In genomic region chr2:135773917-135774316, GRCh38 we compare ENCODE assay signal across 17 cellular contexts. TPM values are rescaled to one million over a fixed set of nuclear protein-coding genes. Genes with fewer than 3 reads are reported as not detected.
A peak's percentile ranks its signal among the peaks of the same experiment; 100 is the strongest.
DNase-seq lines count a peak whose midpoint lies in the region; ATAC-seq, FAIRE-seq and TF ChIP-seq lines count a peak whose summit lies in the region.
"Had no signal": no experiment of that assay in that cellular context is flagged by ENCODE, and none has a peak within 500 bp of the region (broad histone marks: within the 10 kb centered on the region; RNA-seq: fewer than 3 reads in every experiment).

No MANE protein-coding gene starts in this region.

- no peaks in the 10 kb centered on the region for H3K79me2 ChIP-seq in HepG2 (ENCODE audit: insufficient read depth, low read length)

- H3K9me3 ChIP-seq in HepG2 (ENCODE audit: low read length) (no peaks in the 10 kb centered on the region), right lobe of liver (no peaks in the 10 kb centered on the region)

- TF ChIP-seq EP300 in HepG2 (IDR thresholded peaks at IDR 0.05; ENCODE audit: low read depth in 2 of 2, low read length in 2 of 2) (no peak), HepG2 (CRISPR knock-in tag; IDR thresholded peaks at IDR 0.05; ENCODE audit: borderline replicate concordance) (no peak)

- TF ChIP-seq POLR2A in HepG2 (IDR thresholded peaks at IDR 0.05; ENCODE audit: insufficient read depth in 1 of 2, low read depth in 2 of 2, low read length in 2 of 2), result no peak
- no peak for TF ChIP-seq POLR2A in right lobe of liver (IDR thresholded peaks at IDR 0.05)

- in situ Hi-C loops in HepG2 (cut with HindIII; ENCODE audit: extremely low pct_ligation_motif_present, low pct_unique_long_range_greater_than_20kb) (no loop called here), ACHN (cut with HindIII; ENCODE audit: low pct_ligation_motif_present, low pct_unique_long_range_greater_than_20kb, low sequenced_read_pairs) (no loop called here)

- H3K4me2 ChIP-seq in HepG2 (ENCODE audit: low read depth, low read length), result no peak overlapping the region

- DNase-seq in HepG2 (ENCODE audit: low spot score) (no peak), right lobe of liver (no peak), RWPE1 (ENCODE audit: low spot score) (peak; percentile 37), epithelial cell of esophagus (ENCODE audit: low read depth) (peak; percentile 46), superior temporal gyrus (ENCODE audit: extremely low spot score) (no peak), endothelial cell (ENCODE audit: low spot score) (no peak), ACHN (no peak)
- DNase-seq: activated CD8-positive, alpha-beta memory T cell treated with anti-CD3 and anti-CD28 coated beads, Interleukin-2, amount 10 ng/mL, durations not matched to agents 7 days and 5 days; effector memory CD4-positive, alpha-beta T cell; left cardiac atrium; NCI-H187; NCI-H526 treated with DMSO at 0.1 percent for 48 hours; SJCRH30; stimulated activated CD4-positive, alpha-beta T cell treated with anti-CD3 and anti-CD28 coated beads, Interleukin-1b, Interleukin-23, amount 100 ng/mL, for 48 hours had no signal

- no peaks in the 10 kb centered on the region for H4K20me1 ChIP-seq in HepG2 (ENCODE audit: insufficient read depth, low read length)

- intact Hi-C loops in HepG2 (cut with micrococcal nuclease; ENCODE audit: unreplicated experiment), result no loop called here
- intact Hi-C loops in right lobe of liver (cut with DNase I), result no loop called here

- no peak overlapping the region for H3K27ac Mint-ChIP-seq in endothelial cell (ENCODE audit: unreplicated experiment)
- H3K27ac Mint-ChIP-seq: type B pancreatic cell had no signal

- no peaks in the 10 kb centered on the region for H3K4me1 Mint-ChIP-seq in endothelial cell (ENCODE audit: unreplicated experiment)

- H3K27me3 Mint-ChIP-seq in endothelial cell (ENCODE audit: unreplicated experiment), result no peaks in the 10 kb centered on the region
- H3K27me3 Mint-ChIP-seq: activated CD8-positive, alpha-beta memory T cell treated with anti-CD3 and anti-CD28 coated beads, Interleukin-2, amount 10 ng/mL, durations not matched to agents 7 days and 5 days; type B pancreatic cell had no signal

- H3K4me3 ChIP-seq in HepG2 (replicated peaks in 1 of 3; ENCODE audit: insufficient read depth in 1 of 3, low read depth in 2 of 3, low read length in 3 of 3), result no peak overlapping the region
- no peak overlapping the region for H3K4me3 ChIP-seq in right lobe of liver
- H3K4me3 ChIP-seq in epithelial cell of esophagus (ENCODE audit: low read length), result no peak overlapping the region
- H3K4me3 ChIP-seq: SJCRH30 had no signal

- BruUV-seq in HepG2 (replicated peaks; lab: Mats Ljungman, UMichigan), result no TSS peak

- H3K9me3 Mint-ChIP-seq in endothelial cell (ENCODE audit: unreplicated experiment), result no peaks in the 10 kb centered on the region
- H3K9me3 Mint-ChIP-seq: type B pancreatic cell had no signal

- peaks cover 46% of the 10 kb centered on the region for H3K36me3 Mint-ChIP-seq in endothelial cell (ENCODE audit: low read depth, unreplicated experiment)

- ATAC-seq in HepG2 (no peak), right lobe of liver (no peak), GM18517 (IDR thresholded peaks at IDR 0.05; ENCODE audit: unreplicated experiment) (no peak)
- ATAC-seq: activated CD8-positive, alpha-beta memory T cell treated with anti-CD3 and anti-CD28 coated beads, Interleukin-2, amount 10 ng/mL, durations not matched to agents 7 days and 5 days; left cardiac atrium had no signal

- TF ChIP-seq RAD21 in HepG2 (CRISPR knock-in tag; IDR thresholded peaks at IDR 0.05), result no peak

- H3K27me3 ChIP-seq in HepG2 (ENCODE audit: control insufficient read depth in 1 of 2, insufficient read depth in 2 of 2, low read length in 2 of 2), result no peaks in the 10 kb centered on the region
- no peaks in the 10 kb centered on the region for H3K27me3 ChIP-seq in right lobe of liver
- H3K27me3 ChIP-seq: SJCRH30 had no signal

- no peaks in the 10 kb centered on the region for H3K4me1 ChIP-seq in HepG2 (ENCODE audit: insufficient read depth, low read length)
- H3K4me1 ChIP-seq in right lobe of liver, result peaks cover 0 to 15% (median 7%) of the 10 kb centered on the region in 4 donors
- H3K4me1 ChIP-seq: SJCRH30 had no signal

- no peak overlapping the region for H3K4me3 Mint-ChIP-seq in endothelial cell (ENCODE audit: unreplicated experiment)
- H3K4me3 Mint-ChIP-seq: activated CD8-positive, alpha-beta memory T cell treated with anti-CD3 and anti-CD28 coated beads, Interleukin-2, amount 10 ng/mL, durations not matched to agents 7 days and 5 days; type B pancreatic cell had no signal

- POLR2A ChIA-PET in HepG2 (lab: Yijun Ruan, JAX), result no interaction called here
- POLR2A ChIA-PET in RWPE1 (lab: Yijun Ruan, JAX; ENCODE audit: low non-redundant PET), result no interaction called here

- CTCF ChIA-PET in HepG2 (lab: Yijun Ruan, JAX; ENCODE audit: low intra/inter-chr PET ratio, low total read pairs), result no interaction called here
- CTCF ChIA-PET in RWPE1 (lab: Yijun Ruan, JAX), result no interaction called here

- H2AFZ ChIP-seq in HepG2 (ENCODE audit: low read length), result no peak overlapping the region

- TF ChIP-seq CTCF in HepG2 (CRISPR knock-in tag; IDR thresholded peaks at IDR 0.05) (no peak), right lobe of liver (IDR thresholded peaks at IDR 0.05) (no peak), RWPE1 (conservative IDR thresholded peaks at IDR 0.05; ENCODE audit: low read depth) (no peak), epithelial cell of esophagus (IDR thresholded peaks at IDR 0.05; ENCODE audit: insufficient read depth, low read depth, low read length, missing control alignments) (no peak), endothelial cell (IDR thresholded peaks at IDR 0.05; ENCODE audit: unreplicated experiment) (no peak)

- no peak overlapping the region for H3K27ac ChIP-seq in HepG2 (ENCODE audit: extremely low read length, insufficient read depth, low read length)
- no peak overlapping the region for H3K27ac ChIP-seq in right lobe of liver
- no peak overlapping the region for H3K27ac ChIP-seq in RWPE1
- H3K27ac ChIP-seq: SJCRH30, VCaP had no signal

- H3K9ac ChIP-seq in HepG2 (ENCODE audit: insufficient read depth, low read depth, low read length), result no peak overlapping the region

- FAIRE-seq in HepG2 (lab: Jason Lieb, UNC), result no peak

- H3K36me3 ChIP-seq in HepG2 (replicated peaks in 1 of 2; ENCODE audit: control insufficient read depth in 1 of 2, insufficient read depth in 2 of 2, low read length in 2 of 2), result peaks cover 37 to 90% of the 10 kb centered on the region in 2 experiments
- H3K36me3 ChIP-seq in right lobe of liver, result peaks cover 4 to 74% (median 33%) of the 10 kb centered on the region in 4 donors

TF ChIP-seq in HepG2, 621 proteins besides CTCF, POLR2A, EP300 and RAD21:
- TF ChIP-seq ZNF367 (CRISPR knock-in tag; IDR thresholded peaks at IDR 0.05; ENCODE audit: borderline replicate concordance), result no peak
- TF ChIP-seq CENPBD1 (CRISPR knock-in tag; IDR thresholded peaks at IDR 0.05; ENCODE audit: borderline replicate concordance, low read depth), result no peak
- TF ChIP-seq ATF7 (IDR thresholded peaks at IDR 0.05), result peak; percentile 64; the same call in 1 of the 2 replicates
- TF ChIP-seq ATF7 (CRISPR knock-in tag; IDR thresholded peaks at IDR 0.05), result no peak
- TF ChIP-seq ZFP37 (CRISPR knock-in tag; IDR thresholded peaks at IDR 0.05; ENCODE audit: borderline replicate concordance), result no peak
- no peak for TF ChIP-seq ZNF264 (CRISPR knock-in tag; IDR thresholded peaks at IDR 0.05)

RNA-seq across cellular contexts. Expression of gene UBXN4, which starts 32.3 kb away (rescaled TPM):
- total RNA-seq in HepG2 (2016; rRNA removed; fragmentation: Illumina TruSeq; extraction: Trizol), result 74.2 and 75.1 TPM in 2 replicates
- 40.4 and 45.3 TPM in 2 replicates for total RNA-seq in HepG2 (2016; cell fraction: cytosol; rRNA removed; fragmentation: Illumina TruSeq; extraction: Trizol; ENCODE audit: low read depth)
- total RNA-seq in HepG2 (2016; cell fraction: insoluble cytoplasmic fraction; rRNA removed; fragmentation: Illumina TruSeq; extraction: Trizol), result 70.5 and 71.1 TPM in 2 replicates
- total RNA-seq in HepG2 (2016; cell fraction: membrane; rRNA removed; fragmentation: Illumina TruSeq; extraction: Trizol), result 29.8 and 34.0 TPM in 2 replicates
- total RNA-seq in HepG2 (2016; cell fraction: nucleus; rRNA removed; fragmentation: Illumina TruSeq; extraction: Trizol), result 141 and 154 TPM in 2 replicates
- polyA plus RNA-seq in HepG2 (2011; rRNA removed), result 85.3 and 104 TPM in 2 replicates
- 22.4 and 39.6 TPM in 2 replicates for polyA plus RNA-seq in HepG2 (2011; cell fraction: cytosol; rRNA removed)
- polyA plus RNA-seq in HepG2 (2011; cell fraction: nucleus; rRNA removed), result 94.4 and 115 TPM in 2 replicates
- 80.1 and 83.5 TPM in 2 replicates for polyA plus RNA-seq in HepG2 (2012)
- 3.6 and 4.1 TPM in 2 replicates for polyA plus RNA-seq in HepG2 (2016; cell fraction: cytosol; fragmentation: Illumina TruSeq; extraction: Trizol; ENCODE audit: low read depth)
- polyA plus RNA-seq in HepG2 (2016; cell fraction: insoluble cytoplasmic fraction; fragmentation: Illumina TruSeq; extraction: Trizol; ENCODE audit: low read depth), result 91.1 and 96.1 TPM in 2 replicates
- polyA plus RNA-seq in HepG2 (2016; cell fraction: membrane; fragmentation: Illumina TruSeq; extraction: Trizol; ENCODE audit: low read depth), result 11.3 and 13.5 TPM in 2 replicates
- polyA plus RNA-seq in HepG2 (2016; cell fraction: nucleus; fragmentation: Illumina TruSeq; extraction: Trizol; ENCODE audit: insufficient read depth, low read depth), result 269 and 273 TPM in 2 replicates
- 22.1 and 48.2 TPM in 2 replicates for polyA minus RNA-seq in HepG2 (2011; rRNA and poly(A)+ RNA removed; ENCODE audit: low replicate concordance)
- 52.9 and 56.1 TPM in 2 replicates for polyA minus RNA-seq in HepG2 (2011; cell fraction: cytosol; rRNA and poly(A)+ RNA removed)
- polyA minus RNA-seq in HepG2 (2011; cell fraction: nucleus; rRNA and poly(A)+ RNA removed), result 189 and 224 TPM in 2 replicates
- total RNA-seq in right lobe of liver, result 10 to 100 TPM; 49.4 to 78.2 (median 62.5) TPM
- 101 TPM for total RNA-seq in endothelial cell (ENCODE audit: unreplicated experiment)

Comparison
In these comparisons a context has a peak if more than half of its experiments do, and no peak if none do; other contexts are left out.
1. DNase-seq: peak in RWPE1 (single experiment) and epithelial cell of esophagus (single experiment); none in HepG2 (single experiment), right lobe of liver (0 of 3), superior temporal gyrus (single experiment), endothelial cell (single experiment) and ACHN (single experiment).